ENCODE assay signal across 24 cellular contexts in the genomic region with DNA sequence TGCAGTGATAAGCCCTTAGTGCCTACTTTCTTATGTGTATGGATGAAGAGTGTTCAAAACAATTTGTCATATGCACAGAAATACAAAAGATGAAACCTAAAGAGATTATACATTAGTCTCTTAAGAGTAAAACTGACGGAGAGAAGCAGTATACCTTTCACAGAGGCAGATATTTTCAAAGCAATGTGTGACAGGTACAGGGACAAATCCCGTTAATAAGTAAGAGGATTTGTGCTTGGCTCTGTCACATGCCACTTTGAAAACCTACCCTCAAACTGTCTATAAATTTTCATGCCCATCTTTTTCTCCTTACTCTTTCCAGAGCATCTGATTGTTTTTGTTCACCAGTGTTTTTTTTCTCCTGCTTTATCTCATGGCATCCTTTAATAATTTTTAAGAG.
DNase-seq lines count a peak whose midpoint lies in the region; FAIRE-seq and TF ChIP-seq lines count a peak whose summit lies in the region.
"Had no signal": no experiment of that assay in that cellular context is flagged by ENCODE, and none has a peak within 500 bp of the region (broad histone marks: within the 10 kb centered on the region; RNA-seq: fewer than 3 reads in every experiment).

No MANE protein-coding gene starts in this region.

- H3K27me3 ChIP-seq in neural cell (ENCODE audit: insufficient read depth, low read depth, low read length) = no peaks in the 10 kb centered on the region
- H3K27me3 ChIP-seq: BLaER1 treated with 17β-estradiol and CSF1 and Interleukin-3, amounts not matched to agents 10 nM and 100 nM had no signal

- no peak overlapping the region for H3K4me2 ChIP-seq in neural cell (ENCODE audit: low read length)
- H3K4me2 ChIP-seq: A549; BLaER1 treated with 17β-estradiol and CSF1 and Interleukin-3, amounts not matched to agents 10 nM and 100 nM had no signal

- no peak for TF ChIP-seq CTCF in D721Med (IDR thresholded peaks at IDR 0.05; ENCODE audit: insufficient read depth, missing control alignments)
- TF ChIP-seq CTCF in neural cell (IDR thresholded peaks at IDR 0.05; ENCODE audit: poor library complexity, severe bottlenecking) = no peak

- FAIRE-seq in D721Med (lab: Jason Lieb, UNC) = peak; percentile 81
- FAIRE-seq: A549, GM12878, GM12892, GM18507 had no signal

- no peaks in the 10 kb centered on the region for H3K9me3 ChIP-seq in neural cell (ENCODE audit: low read length)
- H3K9me3 ChIP-seq: A549; BLaER1 treated with 17β-estradiol and CSF1 and Interleukin-3, amounts not matched to agents 10 nM and 100 nM; Caco-2 had no signal

- no peaks in the 10 kb centered on the region for H3F3A ChIP-seq in neural cell (ENCODE audit: insufficient read depth, low read length, poor library complexity, severe bottlenecking)

- H2AFZ ChIP-seq in neural cell (ENCODE audit: low read depth, low read length) = no peak overlapping the region

- intact Hi-C loops in cardiac septum (cut with DNase I) = no loop called here

- H3K9me2 ChIP-seq in neural cell (ENCODE audit: insufficient read depth, low read length) = no peaks in the 10 kb centered on the region

- H3K9ac ChIP-seq in neural cell (ENCODE audit: low read length) = no peak overlapping the region
- H3K9ac ChIP-seq: BLaER1 treated with 17β-estradiol and CSF1 and Interleukin-3, amounts not matched to agents 10 nM and 100 nM had no signal

- no peak overlapping the region for H3K4me3 ChIP-seq in neural cell (ENCODE audit: low read length)
- H3K4me3 ChIP-seq: A549; BLaER1 treated with 17β-estradiol and CSF1 and Interleukin-3, amounts not matched to agents 10 nM and 100 nM; GM12878 had no signal

- H3K79me2 ChIP-seq in neural cell (replicated peaks; ENCODE audit: insufficient read depth, low read length) = no peaks in the 10 kb centered on the region

- no peak for TF ChIP-seq RAD21 in neural cell (conservative IDR thresholded peaks at IDR 0.05)

- no peaks in the 10 kb centered on the region for H3K36me3 ChIP-seq in neural cell (ENCODE audit: insufficient read depth, low read length)
- H3K36me3 ChIP-seq: BLaER1 treated with 17β-estradiol and CSF1 and Interleukin-3, amounts not matched to agents 10 nM and 100 nM had no signal

- DNase-seq in D721Med (ENCODE audit: insufficient read length, low spot score) (no peak), NCI-H82 treated with DMSO at 0.1 percent for 48 hours (lab: John Stamatoyannopoulos, UW; ENCODE audit: unreplicated experiment) (peak; percentile 20), cardiac septum (ENCODE audit: low spot score) (no peak)
- no peak for DNase-seq in effector CD4-positive, alpha-beta T cell
- DNase-seq: AML-193; Caco-2; Calu3; CD4-positive, alpha-beta T cell; CD8-positive, alpha-beta T cell; DMS 273 treated with DMSO at 0.1 percent for 48 hours; DMS153; DMS53; DMS79; DND-41; EL; GDM1 had no signal

- TF ChIP-seq EP300 in neural cell (conservative IDR thresholded peaks at IDR 0.05; ENCODE audit: poor library complexity, severe bottlenecking) = peak; percentile 78

- no peak overlapping the region for H3K27ac ChIP-seq in neural cell (ENCODE audit: low read length)
- H3K27ac ChIP-seq: 22Rv1; A549; BLaER1 treated with 17β-estradiol and CSF1 and Interleukin-3, amounts not matched to agents 10 nM and 100 nM; C4-2B had no signal

- H4K20me1 ChIP-seq in neural cell (ENCODE audit: insufficient read depth) = no peaks in the 10 kb centered on the region
- H4K20me1 ChIP-seq: BLaER1 treated with 17β-estradiol and CSF1 and Interleukin-3, amounts not matched to agents 10 nM and 100 nM had no signal

TF ChIP-seq in neural cell, 6 proteins besides CTCF, POLR2A, EP300 and RAD21:
- TF ChIP-seq TAF1 (IDR thresholded peaks at IDR 0.05; ENCODE audit: low read depth) (no peak), POLR2AphosphoS5 (IDR thresholded peaks at IDR 0.05) (peak; percentile 59)
